15 cellular contexts compared by ENCODE assay signal in the genomic region with DNA sequence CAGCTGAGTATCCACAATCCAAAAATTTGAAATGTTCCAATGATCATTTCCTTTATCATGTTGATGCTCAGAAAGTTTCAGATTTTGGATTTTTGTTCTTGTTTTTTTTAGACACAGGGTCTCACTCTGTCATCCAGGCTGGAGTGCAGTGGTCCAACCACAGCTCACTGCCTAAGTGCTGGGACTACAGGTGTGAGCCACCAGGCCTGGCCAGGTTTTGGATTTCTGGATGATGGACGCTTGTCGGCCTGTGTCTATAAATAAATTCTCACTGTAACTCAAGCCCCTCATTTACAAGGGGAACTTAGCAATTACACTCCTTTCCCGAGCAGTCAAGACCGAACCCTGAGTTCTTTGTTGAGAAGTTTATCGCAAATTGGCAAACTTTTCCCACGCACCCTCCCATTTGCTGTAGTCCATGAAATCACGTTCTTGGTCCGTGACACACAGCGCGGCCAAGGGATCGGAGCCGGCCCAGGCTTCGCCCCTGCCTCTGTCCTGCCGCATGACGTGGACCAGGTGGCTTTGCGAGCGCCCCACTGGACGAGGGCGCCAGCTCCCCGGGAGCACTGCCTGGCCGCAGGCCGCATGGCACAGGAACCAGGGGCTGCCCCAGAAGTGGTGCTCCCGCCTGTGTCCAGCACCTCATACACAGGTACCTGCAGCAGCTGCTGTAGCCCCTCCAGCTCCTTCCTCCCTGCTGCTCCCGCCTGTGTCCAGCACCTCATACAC. TPM values are rescaled to one million over a fixed set of nuclear protein-coding genes. Genes with fewer than 3 reads are reported as not detected.
DNase-seq lines count a peak whose midpoint lies in the region; ATAC-seq and TF ChIP-seq lines count a peak whose summit lies in the region.
"Had no signal": no experiment of that assay in that cellular context is flagged by ENCODE, and none has a peak within 500 bp of the region (broad histone marks: within the 10 kb centered on the region; RNA-seq: fewer than 3 reads in every experiment).

No MANE protein-coding gene starts in this region.

- no peak for TF ChIP-seq CTCF in progenitor cell of endocrine pancreas (IDR thresholded peaks at IDR 0.05; ENCODE audit: unreplicated experiment)

- ATAC-seq in activated naive CD8-positive, alpha-beta T cell treated with anti-CD3 and anti-CD28 coated beads, Interleukin-2, amount 50 U/mL, for 24 hours: no peak
- ATAC-seq in memory B cell (ENCODE audit: low read depth) (no peak), HG02852 (IDR thresholded peaks at IDR 0.05; ENCODE audit: unreplicated experiment) (no peak), HG03095 (IDR thresholded peaks at IDR 0.05; ENCODE audit: unreplicated experiment) (no peak)
- ATAC-seq in stimulated activated memory B cell treated with anti-CD40 and anti-IgM and Interleukin-4, amounts not matched to agents 10 μg/mL and 1 μg/mL and 100 μg/mL, for 72 hours: no peak
- ATAC-seq: GM12878, GM23338 had no signal

- peaks cover 44% of the 10 kb centered on the region for H3K36me3 Mint-ChIP-seq in activated naive CD8-positive, alpha-beta T cell treated with anti-CD3 and anti-CD28 coated beads, Interleukin-2, amount 50 U/mL, for 24 hours (ENCODE audit: low read depth)
- H3K36me3 Mint-ChIP-seq in activated naive CD8-positive, alpha-beta T cell treated with anti-CD3 and anti-CD28 coated beads for 36 hours: peaks cover 27% of the 10 kb centered on the region
- H3K36me3 Mint-ChIP-seq in memory B cell: peaks cover 22% of the 10 kb centered on the region
- H3K36me3 Mint-ChIP-seq in progenitor cell of endocrine pancreas (ENCODE audit: insufficient read depth): peaks cover 23% of the 10 kb centered on the region
- H3K36me3 Mint-ChIP-seq in stimulated activated memory B cell treated with anti-CD40 and anti-IgM and Interleukin-4, amounts not matched to agents 10 μg/mL and 1 μg/mL and 100 μg/mL, for 72 hours: peaks cover 59% of the 10 kb centered on the region

- H3K9me3 Mint-ChIP-seq in activated naive CD8-positive, alpha-beta T cell treated with anti-CD3 and anti-CD28 coated beads, Interleukin-2, amount 50 U/mL, for 24 hours: no peaks in the 10 kb centered on the region
- H3K9me3 Mint-ChIP-seq in activated naive CD8-positive, alpha-beta T cell treated with anti-CD3 and anti-CD28 coated beads for 36 hours: no peaks in the 10 kb centered on the region
- H3K9me3 Mint-ChIP-seq in memory B cell (no peaks in the 10 kb centered on the region), progenitor cell of endocrine pancreas (ENCODE audit: low read depth) (no peaks in the 10 kb centered on the region)
- H3K9me3 Mint-ChIP-seq in stimulated activated memory B cell treated with anti-CD40 and anti-IgM and Interleukin-4, amounts not matched to agents 10 μg/mL and 1 μg/mL and 100 μg/mL, for 72 hours: no peaks in the 10 kb centered on the region
- H3K9me3 Mint-ChIP-seq: CD4-positive, alpha-beta T cell; GM23338; H9 had no signal

- peaks cover 34% of the 10 kb centered on the region for H3K4me1 Mint-ChIP-seq in activated naive CD8-positive, alpha-beta T cell treated with anti-CD3 and anti-CD28 coated beads, Interleukin-2, amount 50 U/mL, for 24 hours
- peaks cover 27% of the 10 kb centered on the region for H3K4me1 Mint-ChIP-seq in activated naive CD8-positive, alpha-beta T cell treated with anti-CD3 and anti-CD28 coated beads for 36 hours
- peaks cover 16% of the 10 kb centered on the region for H3K4me1 Mint-ChIP-seq in memory B cell
- H3K4me1 Mint-ChIP-seq in progenitor cell of endocrine pancreas (ENCODE audit: low read depth): no peaks in the 10 kb centered on the region
- peaks cover 37% of the 10 kb centered on the region for H3K4me1 Mint-ChIP-seq in stimulated activated memory B cell treated with anti-CD40 and anti-IgM and Interleukin-4, amounts not matched to agents 10 μg/mL and 1 μg/mL and 100 μg/mL, for 72 hours
- H3K4me1 Mint-ChIP-seq: GM23338, H9 had no signal

- H3K27me3 Mint-ChIP-seq in activated naive CD8-positive, alpha-beta T cell treated with anti-CD3 and anti-CD28 coated beads, Interleukin-2, amount 50 U/mL, for 24 hours: no peaks in the 10 kb centered on the region
- no peaks in the 10 kb centered on the region for H3K27me3 Mint-ChIP-seq in activated naive CD8-positive, alpha-beta T cell treated with anti-CD3 and anti-CD28 coated beads for 36 hours
- H3K27me3 Mint-ChIP-seq in memory B cell: no peaks in the 10 kb centered on the region
- H3K27me3 Mint-ChIP-seq in progenitor cell of endocrine pancreas: no peaks in the 10 kb centered on the region
- H3K27me3 Mint-ChIP-seq in stimulated activated memory B cell treated with anti-CD40 and anti-IgM and Interleukin-4, amounts not matched to agents 10 μg/mL and 1 μg/mL and 100 μg/mL, for 72 hours: no peaks in the 10 kb centered on the region
- H3K27me3 Mint-ChIP-seq: CD4-positive, alpha-beta T cell had no signal

- no peak for DNase-seq in activated naive CD8-positive, alpha-beta T cell treated with anti-CD3 and anti-CD28 coated beads, Interleukin-2, amount 50 U/mL, for 24 hours
- no peak for DNase-seq in activated naive CD8-positive, alpha-beta T cell treated with anti-CD3 and anti-CD28 coated beads for 36 hours
- DNase-seq in memory B cell (ENCODE audit: low spot score in 2 of 2) (no peak), progenitor cell of endocrine pancreas (ENCODE audit: low spot score, unreplicated experiment) (no peak), amniotic stem cell (lab: John Stamatoyannopoulos, UW) (no peak)
- DNase-seq: 8988T; AML-193; CD4-positive, alpha-beta T cell; DMS79; H9 had no signal

- H3K27ac Mint-ChIP-seq in activated naive CD8-positive, alpha-beta T cell treated with anti-CD3 and anti-CD28 coated beads, Interleukin-2, amount 50 U/mL, for 24 hours: peak overlapping the region; percentile 27
- H3K27ac Mint-ChIP-seq in activated naive CD8-positive, alpha-beta T cell treated with anti-CD3 and anti-CD28 coated beads for 36 hours: no peak overlapping the region
- peak overlapping the region; percentile 45 for H3K27ac Mint-ChIP-seq in memory B cell
- peak overlapping the region; percentile 67 for H3K27ac Mint-ChIP-seq in progenitor cell of endocrine pancreas
- peak overlapping the region; percentile 80 for H3K27ac Mint-ChIP-seq in stimulated activated memory B cell treated with anti-CD40 and anti-IgM and Interleukin-4, amounts not matched to agents 10 μg/mL and 1 μg/mL and 100 μg/mL, for 72 hours

- H3K4me3 Mint-ChIP-seq in activated naive CD8-positive, alpha-beta T cell treated with anti-CD3 and anti-CD28 coated beads, Interleukin-2, amount 50 U/mL, for 24 hours: no peak overlapping the region
- H3K4me3 Mint-ChIP-seq in activated naive CD8-positive, alpha-beta T cell treated with anti-CD3 and anti-CD28 coated beads for 36 hours: no peak overlapping the region
- H3K4me3 Mint-ChIP-seq in memory B cell (no peak overlapping the region), progenitor cell of endocrine pancreas (ENCODE audit: low read depth) (no peak overlapping the region)
- no peak overlapping the region for H3K4me3 Mint-ChIP-seq in stimulated activated memory B cell treated with anti-CD40 and anti-IgM and Interleukin-4, amounts not matched to agents 10 μg/mL and 1 μg/mL and 100 μg/mL, for 72 hours
- H3K4me3 Mint-ChIP-seq: CD4-positive, alpha-beta T cell; GM23338; H9 had no signal

RNA-seq across cellular contexts. Expression of gene ANKLE2, which starts 14.0 kb away (rescaled TPM):
- 10 to 100 TPM; 84.5 to 84.8 TPM for total RNA-seq in activated naive CD8-positive, alpha-beta T cell treated with anti-CD3 and anti-CD28 coated beads for 36 hours
- 81.1 and 83.7 TPM in 2 replicates for total RNA-seq in progenitor cell of endocrine pancreas

RNA-seq across cellular contexts. Expression of gene GOLGA3, which starts 53.0 kb away (rescaled TPM):
- total RNA-seq in activated naive CD8-positive, alpha-beta T cell treated with anti-CD3 and anti-CD28 coated beads for 36 hours: 10 to 100 TPM; 51.5 to 57.2 TPM
- 44.6 and 47.5 TPM in 2 replicates for total RNA-seq in progenitor cell of endocrine pancreas
